8 cellular contexts compared by ENCODE assay signal in genomic region chr9:38393128-38393809, GRCh38. TPM values are rescaled to one million over a fixed set of nuclear protein-coding genes. Genes with fewer than 3 reads are reported as not detected.
DNase-seq lines count a peak whose midpoint lies in the region; ATAC-seq, FAIRE-seq and TF ChIP-seq lines count a peak whose summit lies in the region.

No MANE protein-coding gene starts in this region.

- peaks cover 3% of the 10 kb centered on the region; the same call in 1 of the 2 replicates for H4K20me1 ChIP-seq in K562 (replicated peaks; ENCODE audit: control insufficient read depth, insufficient read depth, low read length)

- peak overlapping the region; percentile 96 for H3K4me2 ChIP-seq in K562 (ENCODE audit: insufficient read depth, low read length)

- peak; percentile 7 for ATAC-seq in HG03571 (IDR thresholded peaks at IDR 0.05; ENCODE audit: unreplicated experiment)
- no peak for ATAC-seq in K562
- ATAC-seq in mucosa of descending colon, result peak; percentile 2
- ATAC-seq in HG03095 (IDR thresholded peaks at IDR 0.05; ENCODE audit: unreplicated experiment), result no peak

- no peaks in the 10 kb centered on the region for H3K9me1 ChIP-seq in K562 (ENCODE audit: control insufficient read depth, insufficient read depth, low read length)

- H3K4me3 ChIP-seq in GM12864 (ENCODE audit: low read depth, low read length) (peak overlapping the region; percentile 84), K562 (peak overlapping the region; percentile 83), mucosa of descending colon (peak overlapping the region; percentile 42)

- H2AFZ ChIP-seq in K562 (ENCODE audit: low read depth, low read length), result peak overlapping the region; percentile 94

- H3K27me3 ChIP-seq in K562 (ENCODE audit: control insufficient read depth in 2 of 2, insufficient read depth in 2 of 2, low read length in 2 of 2), result no peaks in the 10 kb centered on the region

- POLR2A ChIA-PET in K562 (lab: Yijun Ruan, JAX), result interaction anchor here (0.6 to 0.9 kb wide), 4 partner anchors 11 to 414 kb away, joined by 3 to 4 read pairs (median 4); no protein-coding TSS in a partner anchor

- H3K27ac ChIP-seq in K562 (ENCODE audit: extremely low read depth, low read depth, low read length), result peak overlapping the region; percentile 68

- intact Hi-C loops in K562 (cut with micrococcal nuclease), result loop anchor here (2.0 kb wide), 1 partner anchor 488 kb away; the partner anchor contains the start of gene SLC25A51
- intact Hi-C loops in mucosa of descending colon (cut with DNase I, micrococcal nuclease), result loop anchor here in 1 of 2 donors (10.0 kb wide), 1 partner anchor 608 kb away; the partner anchor contains the start of gene EXOSC3

- peaks cover 31% of the 10 kb centered on the region for H3K79me2 ChIP-seq in K562 (ENCODE audit: control insufficient read depth, insufficient read depth, low read length)

- peaks cover 36 to 47% of the 10 kb centered on the region in 2 experiments for H3K4me1 ChIP-seq in K562 (replicated peaks in 1 of 2; ENCODE audit: control insufficient read depth in 2 of 2, insufficient read depth in 2 of 2, low read length in 2 of 2)
- peaks cover 16% of the 10 kb centered on the region for H3K4me1 ChIP-seq in mucosa of descending colon (ENCODE audit: low read depth)

- FAIRE-seq in K562 (lab: Jason Lieb, UNC), result no peak

- TF ChIP-seq EP300 in K562 (IDR thresholded peaks at IDR 0.05; ENCODE audit: low read length), result no peak

- TF ChIP-seq RAD21 in K562 (CRISPR knock-in tag; conservative IDR thresholded peaks at IDR 0.05 in 1 of 2, IDR thresholded peaks at IDR 0.05 in 1 of 2), result no peak

- TF ChIP-seq CTCF in GM12864 (IDR thresholded peaks at IDR 0.05; ENCODE audit: low read depth, low read length, missing control alignments), result no peak
- TF ChIP-seq CTCF in K562 (IDR thresholded peaks at IDR 0.05 in 2 of 3, conservative IDR thresholded peaks at IDR 0.05 in 1 of 3; ENCODE audit: insufficient read depth in 2 of 3, low read depth in 1 of 3, low read length in 3 of 3), result 0 out of 6 replicates have a peak, but pooled peaks of 1 of the 3 experiments have one; percentile 10
- no peak for TF ChIP-seq CTCF in mucosa of descending colon (IDR thresholded peaks at IDR 0.05)

- WGBS in K562 (ENCODE audit: insufficient coverage, low coverage, missing lambda C conversion rate), result 1% methylated on average over 9 of the region's 9 CpGs

- peak overlapping the region; percentile 85 to 98 for H3K9ac ChIP-seq in K562 (ENCODE audit: insufficient read depth in 1 of 2, low read depth in 2 of 2, low read length in 2 of 2)

- no peak for TF ChIP-seq POLR2A in K562 (conservative IDR thresholded peaks at IDR 0.05)

- no peak for DNase-seq in GM12864 (ENCODE audit: low read depth)
- peak in 2 of 4 experiments; percentile 35 to 39 for DNase-seq in K562 (ENCODE audit: extremely low read depth in 1 of 4, low spot score in 3 of 4)
- DNase-seq in mucosa of descending colon, result peak in 1 of 3 donors; percentile 21
- DNase-seq in NCI-H1092 treated with DMSO at 0.1 percent for 48 hours (lab: John Stamatoyannopoulos, UW), result no peak
- no peak for DNase-seq in kidney tubule cell (ENCODE audit: low spot score)
- DNase-seq in activated gamma-delta T cell (lab: John Stamatoyannopoulos, UW), result no peak

- CTCF ChIA-PET in K562 (lab: Yijun Ruan, JAX; ENCODE audit: low intra/inter-chr PET ratio), result no interaction called here

- H3K9me3 ChIP-seq in K562 (replicated peaks; ENCODE audit: control insufficient read depth, insufficient read depth, low read depth, low read length) (no peaks in the 10 kb centered on the region), mucosa of descending colon (no peaks in the 10 kb centered on the region)

- in situ Hi-C loops in K562 (cut with MboI), result no loop called here

- no TSS peak for BruUV-seq in K562 (replicated peaks; lab: Mats Ljungman, UMichigan)

- H3K36me3 ChIP-seq in K562 (ENCODE audit: control insufficient read depth, insufficient read depth, low read length) (peaks cover 40% of the 10 kb centered on the region; the same call in 2 of the 3 replicates), mucosa of descending colon (ENCODE audit: low read depth) (no peaks in the 10 kb centered on the region)

TF ChIP-seq in K562, 482 proteins besides CTCF, POLR2A, EP300 and RAD21 (continues in another document):
- TF ChIP-seq, protein P1, sequence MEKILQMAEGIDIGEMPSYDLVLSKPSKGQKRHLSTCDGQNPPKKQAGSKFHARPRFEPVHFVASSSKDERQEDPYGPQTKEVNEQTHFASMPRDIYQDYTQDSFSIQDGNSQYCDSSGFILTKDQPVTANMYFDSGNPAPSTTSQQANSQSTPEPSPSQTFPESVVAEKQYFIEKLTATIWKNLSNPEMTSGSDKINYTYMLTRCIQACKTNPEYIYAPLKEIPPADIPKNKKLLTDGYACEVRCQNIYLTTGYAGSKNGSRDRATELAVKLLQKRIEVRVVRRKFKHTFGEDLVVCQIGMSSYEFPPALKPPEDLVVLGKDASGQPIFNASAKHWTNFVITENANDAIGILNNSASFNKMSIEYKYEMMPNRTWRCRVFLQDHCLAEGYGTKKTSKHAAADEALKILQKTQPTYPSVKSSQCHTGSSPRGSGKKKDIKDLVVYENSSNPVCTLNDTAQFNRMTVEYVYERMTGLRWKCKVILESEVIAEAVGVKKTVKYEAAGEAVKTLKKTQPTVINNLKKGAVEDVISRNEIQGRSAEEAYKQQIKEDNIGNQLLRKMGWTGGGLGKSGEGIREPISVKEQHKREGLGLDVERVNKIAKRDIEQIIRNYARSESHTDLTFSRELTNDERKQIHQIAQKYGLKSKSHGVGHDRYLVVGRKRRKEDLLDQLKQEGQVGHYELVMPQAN (IDR thresholded peaks at IDR 0.05; ENCODE audit: borderline replicate concordance), result no peak

RNA-seq across cellular contexts. Expression of gene ALDH1B1, which starts 0.8 kb away (rescaled TPM):
- 16.1 and 24.5 TPM in 2 replicates for total RNA-seq in K562 (2011; cell fraction: chromatin; rRNA removed; ENCODE audit: low replicate concordance)
- 19.7 and 24.8 TPM in 2 replicates for total RNA-seq in K562 (2011; cell fraction: nucleolus; rRNA removed)
- 16.6 and 20.7 TPM in 2 replicates for total RNA-seq in K562 (2011; cell fraction: nucleoplasm; rRNA removed)
- total RNA-seq in K562 (2014; rRNA removed) (24.1 and 37.6 TPM in 2 replicates), K562 (2014; rRNA removed; fragmentation: Illumina TruSeq; extraction: Trizol) (29.5 and 33.6 TPM in 2 replicates), K562 (2015; rRNA removed; fragmentation: Illumina TruSeq; extraction: Trizol) (39.2 and 41.0 TPM in 2 replicates), K562 (2021) (44.8 and 46.3 TPM in 2 replicates), mucosa of descending colon (10 to 100 TPM; 39.5 to 58.1 (median 52.5) TPM)
- polyA plus RNA-seq in K562 (2011; rRNA removed) (27.4 and 30.8 TPM in 2 replicates), K562 (2014; fragmentation: Illumina TruSeq; extraction: Trizol) (46.5 and 51.6 TPM in 2 replicates), K562 (2014; fragmentation: Nextera tagmentation; extraction: Ambion mirVana) (10 to 100 TPM in 1 of 2 experiments, 1 to 10 TPM in 1; 8.6 to 12.7 TPM), K562 (2014; rRNA removed) (22.4 and 27.7 TPM in 2 replicates)
- 25.5 and 37.7 TPM in 2 replicates for polyA plus RNA-seq in K562 (2011; cell fraction: cytosol; rRNA removed)
- 10.3 and 12.1 TPM in 2 replicates for polyA plus RNA-seq in K562 (2011; cell fraction: nucleus; rRNA removed)
- 19.7 and 39.1 TPM in 2 replicates for polyA plus RNA-seq in K562 (2012)
- 50.6 and 57.9 TPM in 2 replicates for polyA minus RNA-seq in K562 (2011; rRNA and poly(A)+ RNA removed)
- polyA minus RNA-seq in K562 (2011; cell fraction: cytosol; rRNA and poly(A)+ RNA removed), result 47.5 and 49.1 TPM in 2 replicates
- polyA minus RNA-seq in K562 (2011; cell fraction: nucleus; rRNA and poly(A)+ RNA removed), result 10.2 and 12.7 TPM in 2 replicates

RNA-seq across cellular contexts. Expression of gene IGFBPL1, which starts 31.0 kb away (rescaled TPM):
- total RNA-seq in K562 (2011; cell fraction: chromatin; rRNA removed; ENCODE audit: low replicate concordance), result not detected in 2 replicates
- not detected in 2 replicates for total RNA-seq in K562 (2011; cell fraction: nucleolus; rRNA removed)
- not detected in 2 replicates for total RNA-seq in K562 (2011; cell fraction: nucleoplasm; rRNA removed)
- total RNA-seq in K562 (2014; rRNA removed) (not detected in 2 replicates), K562 (2014; rRNA removed; fragmentation: Illumina TruSeq; extraction: Trizol) (not detected in 2 replicates), K562 (2015; rRNA removed; fragmentation: Illumina TruSeq; extraction: Trizol) (not detected in 2 replicates), K562 (2021) (not detected in 2 replicates), mucosa of descending colon (under 1 TPM in 2 of 3 donors, not detected in 1; 0.38 to 0.63 TPM)
- polyA plus RNA-seq in K562 (2011; rRNA removed) (not detected in 2 replicates), K562 (2014; fragmentation: Illumina TruSeq; extraction: Trizol) (not detected in 2 replicates), K562 (2014; fragmentation: Nextera tagmentation; extraction: Ambion mirVana) (not detected), K562 (2014; rRNA removed) (not detected in 2 replicates)
- not detected in 2 replicates for polyA plus RNA-seq in K562 (2011; cell fraction: cytosol; rRNA removed)
- polyA plus RNA-seq in K562 (2011; cell fraction: nucleus; rRNA removed), result not detected in 2 replicates
- polyA plus RNA-seq in K562 (2012), result not detected in 2 replicates
- not detected in 2 replicates for polyA minus RNA-seq in K562 (2011; rRNA and poly(A)+ RNA removed)
- polyA minus RNA-seq in K562 (2011; cell fraction: cytosol; rRNA and poly(A)+ RNA removed), result not detected in 2 replicates
- not detected in 2 replicates for polyA minus RNA-seq in K562 (2011; cell fraction: nucleus; rRNA and poly(A)+ RNA removed)

Comparison
In these comparisons a context has a peak if more than half of its experiments do, and no peak if none do; other contexts are left out.
1. ATAC-seq: peak in HG03571 (single experiment) and mucosa of descending colon (single experiment); none in K562 (single experiment) and HG03095 (single experiment).
2. Peak in every context shown above with its lines, with median percentiles within 50 percentile points of each other: H3K4me3 ChIP-seq.